8 cellular contexts compared by ENCODE assay signal in genomic region chr5:62403411-62404250, GRCh38. TPM values are rescaled to one million over a fixed set of nuclear protein-coding genes. Genes with fewer than 3 reads are reported as not detected.
DNase-seq lines count a peak whose midpoint lies in the region; ATAC-seq, FAIRE-seq and TF ChIP-seq lines count a peak whose summit lies in the region.

Gene DIMT1 (minus strand): TSS chr5:62403905. CDS start chr5:62403772, 133 bp downstream.

- H4K20me1 ChIP-seq in OCI-LY1 (ENCODE audit: insufficient read depth, low read length): no peaks in the 10 kb centered on the region

- no peaks in the 10 kb centered on the region for H3F3A ChIP-seq in OCI-LY1 (ENCODE audit: insufficient read depth, low read length)

- peak within 1 kb of the TSS; percentile 72 for H2AFZ ChIP-seq in OCI-LY1 (ENCODE audit: low read length)

- intact Hi-C loops in Calu3 (cut with micrococcal nuclease; ENCODE audit: unreplicated experiment): no loop called here

- H3K4me1 ChIP-seq in HUES64 (ENCODE audit: insufficient read depth, low read length) (peaks cover 6% of the 10 kb centered on the region; the same call in 1 of the 2 replicates), OCI-LY1 (ENCODE audit: insufficient read depth, low read length, severe bottlenecking) (peaks cover 18% of the 10 kb centered on the region), mesodermal cell (ENCODE audit: control insufficient read depth, insufficient read depth, low read length, poor library complexity, severe bottlenecking) (peaks cover 7% of the 10 kb centered on the region)

- H3K27me3 ChIP-seq in HUES64 (ENCODE audit: insufficient read depth, low read length) (no peaks in the 10 kb centered on the region), OCI-LY1 (ENCODE audit: insufficient read depth, low read length) (no peaks in the 10 kb centered on the region)

- FAIRE-seq in endometrium (lab: Jason Lieb, UNC): peak; percentile 92

- peak; percentile 96 for ATAC-seq in GM21447 (IDR thresholded peaks at IDR 0.05; ENCODE audit: unreplicated experiment)

- H3K4me1 Mint-ChIP-seq in Calu3 (ENCODE audit: low read depth, unreplicated experiment): peaks cover 13% of the 10 kb centered on the region

- H3K36me3 ChIP-seq in HUES64 (ENCODE audit: insufficient read depth, low read length) (peaks cover 18% of the 10 kb centered on the region), OCI-LY1 (ENCODE audit: insufficient read depth, low read length) (peaks cover 21% of the 10 kb centered on the region; the same call in 1 of the 2 replicates), mesodermal cell (ENCODE audit: control insufficient read depth, insufficient read depth, low read length) (peaks cover 29% of the 10 kb centered on the region)

- H3K9ac ChIP-seq in HUES64 (ENCODE audit: low read depth, low read length) (peak within 1 kb of the TSS; percentile 86), OCI-LY1 (ENCODE audit: low read length) (peak within 1 kb of the TSS; percentile 79)

- peak within 1 kb of the TSS; percentile 78 for H3K4me2 ChIP-seq in OCI-LY1 (ENCODE audit: low read length)

- H3K79me2 ChIP-seq in OCI-LY1 (ENCODE audit: insufficient read depth, low read length): peaks cover 8% of the 10 kb centered on the region

- H3K4me3 Mint-ChIP-seq in Calu3 (ENCODE audit: low read depth, unreplicated experiment): peak within 1 kb of the TSS; percentile 99

- BruUV-seq in Calu3 (replicated peaks; lab: Mats Ljungman, UMichigan): no TSS peak

- peaks cover 3% of the 10 kb centered on the region for H3K9me3 Mint-ChIP-seq in Calu3 (ENCODE audit: low read depth, unreplicated experiment)

- TF ChIP-seq CTCF in Calu3 (IDR thresholded peaks at IDR 0.05; ENCODE audit: unreplicated experiment) (no peak), OCI-LY1 (IDR thresholded peaks at IDR 0.05; ENCODE audit: low read length) (no peak)

- peaks cover 46% of the 10 kb centered on the region for H3K36me3 Mint-ChIP-seq in Calu3 (ENCODE audit: insufficient read depth, unreplicated experiment)

- H3K27ac Mint-ChIP-seq in Calu3 (ENCODE audit: unreplicated experiment): peak within 1 kb of the TSS; percentile 96

- H3K4me3 ChIP-seq in HUES64 (ENCODE audit: low read length) (peak within 1 kb of the TSS; percentile 75), OCI-LY1 (ENCODE audit: low read depth, low read length, poor library complexity, severe bottlenecking) (peak within 1 kb of the TSS; percentile 73), mesodermal cell (ENCODE audit: extremely low read depth, insufficient read depth, low read length, poor library complexity, severe bottlenecking) (peak within 1 kb of the TSS; percentile 79)

- H3K9me2 ChIP-seq in OCI-LY1 (ENCODE audit: low read depth, low read length): no peaks in the 10 kb centered on the region

- peak; percentile 95 for DNase-seq in Calu3
- DNase-seq in activated CD8-positive, alpha-beta memory T cell treated with anti-CD3 and anti-CD28 coated beads, Interleukin-2, amount 50 U/mL, for 4 hours: peak; percentile 91
- peak; percentile 85 to 91 for DNase-seq in stimulated activated CD8-positive, alpha-beta memory T cell treated with anti-CD3 and anti-CD28 coated beads, Interleukin-15, amount 100 ng/mL, for 4 hours (ENCODE audit: low read depth in 2 of 2)

- H3K27ac ChIP-seq in HUES64 (ENCODE audit: low read depth, low read length): peak within 1 kb of the TSS; percentile 88
- peak within 1 kb of the TSS; percentile 18 for H3K27ac ChIP-seq in OCI-LY1 (ENCODE audit: low read depth, low read length, poor library complexity, severe bottlenecking)
- peak within 1 kb of the TSS; percentile 90 for H3K27ac ChIP-seq in mesodermal cell (ENCODE audit: low read depth, low read length, severe bottlenecking)

- CTCF ChIA-PET in Calu3 (lab: Charles Lee): interaction anchor here (1.0 to 1.3 kb wide), 5 partner anchors 9 to 60 kb away, joined by 3 to 31 read pairs (median 3); partner anchors contain the start of gene IPO11

- under 1% methylated on average over 66 of the region's 66 CpGs for WGBS in HUES64
- WGBS in mesodermal cell (ENCODE audit: insufficient coverage in 2 of 2), 2 experiments: 0% methylated on average over 64 to 66 of the region's 66 CpGs

- no peaks in the 10 kb centered on the region for H3K27me3 Mint-ChIP-seq in Calu3 (ENCODE audit: unreplicated experiment)

- no peaks in the 10 kb centered on the region for H3K9me3 ChIP-seq in HUES64 (ENCODE audit: insufficient read depth, low read depth, low read length)
- no peaks in the 10 kb centered on the region for H3K9me3 ChIP-seq in OCI-LY1 (ENCODE audit: low read length)
- H3K9me3 ChIP-seq in mesodermal cell (ENCODE audit: control insufficient read depth, low read length): no peaks in the 10 kb centered on the region

RNA-seq across cellular contexts. Expression of gene DIMT1, which starts in this region (rescaled TPM):
- total RNA-seq in Calu3 (2022): 34.4 and 41.1 TPM in 2 replicates
- polyA plus RNA-seq in HUES64 (2013, experiment 1 of 2): 39.5 TPM
- 37.0 TPM for polyA plus RNA-seq in HUES64 (2013, experiment 2 of 2)
- 31.0 TPM for polyA plus RNA-seq in mesodermal cell (2013, experiment 1 of 2)
- 29.7 TPM for polyA plus RNA-seq in mesodermal cell (2013, experiment 2 of 2)

Comparison
In these comparisons a context has a peak if more than half of its experiments do, and no peak if none do; other contexts are left out.
1. Peak in every context shown above with its lines: DNase-seq, ATAC-seq, H3K4me3 ChIP-seq and H3K27ac ChIP-seq.
2. H3K27ac ChIP-seq: peak in every context shown above with its lines; median percentile 90 in mesodermal cell; 88 in HUES64; 18 in OCI-LY1.